ENCODE assay signal across 8 cellular contexts in the genomic region with DNA sequence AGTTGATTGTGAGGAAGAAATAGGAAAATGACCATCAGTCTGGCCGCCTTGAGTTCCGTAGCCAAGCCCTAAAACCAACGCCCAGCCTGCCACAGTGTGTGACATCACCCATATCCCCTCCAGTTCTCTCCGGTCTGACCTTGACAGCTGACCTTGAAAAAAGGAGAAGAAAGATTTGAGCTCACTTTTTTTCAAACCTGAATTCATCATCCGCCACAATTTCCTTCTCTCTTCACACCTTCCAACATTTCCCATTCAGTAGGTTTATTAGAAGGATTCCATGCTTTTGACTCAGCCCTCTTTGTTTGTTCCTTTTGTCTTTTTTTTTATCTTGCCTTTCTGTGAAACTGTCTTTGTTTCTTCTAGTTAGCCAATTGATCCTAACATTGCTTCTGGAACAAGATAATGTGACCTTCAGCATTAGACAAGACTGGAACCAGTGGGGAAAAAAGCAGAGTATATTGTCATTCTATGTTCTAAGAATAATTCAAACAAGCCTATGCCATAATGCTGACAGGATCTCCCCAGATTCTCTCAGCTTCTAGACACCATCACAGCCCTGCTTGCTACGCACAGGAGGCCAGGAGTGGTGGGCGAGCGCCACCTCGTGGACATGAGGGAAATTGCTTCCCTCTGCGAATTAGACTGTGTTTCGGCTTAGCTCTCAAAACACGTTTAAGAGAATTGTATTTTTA.
DNase-seq lines count a peak whose midpoint lies in the region; ATAC-seq and TF ChIP-seq lines count a peak whose summit lies in the region.

No MANE protein-coding gene starts in this region.

- intact Hi-C loops in MCF 10A (cut with micrococcal nuclease), result loop anchor here (1.0 to 10.0 kb wide), 5 partner anchors 256 to 1199 kb away; no protein-coding TSS in a partner anchor

- H3K27me3 Mint-ChIP-seq in T-helper 2 cell treated with Interferon-gamma antibody and Interleukin-4, amounts not matched to agents 5 μg/mL and 100 μg/mL, for 36 hours (ENCODE audit: low read depth), result peaks cover 12% of the 10 kb centered on the region
- H3K27me3 Mint-ChIP-seq in MCF 10A (ENCODE audit: insufficient read depth, unreplicated experiment) (peaks cover 83% of the 10 kb centered on the region), immature natural killer cell (ENCODE audit: low read depth in 3 of 3) (peaks cover 0 to 5% (median 3%) of the 10 kb centered on the region in 3 donors)

- H3K4me3 Mint-ChIP-seq in T-helper 2 cell treated with Interferon-gamma antibody and Interleukin-4, amounts not matched to agents 5 μg/mL and 100 μg/mL, for 36 hours, result no peak overlapping the region
- H3K4me3 Mint-ChIP-seq in MCF 10A (ENCODE audit: unreplicated experiment) (no peak overlapping the region), immature natural killer cell (no peak overlapping the region)

- TF ChIP-seq CTCF in AG09309 (IDR thresholded peaks at IDR 0.05; ENCODE audit: control insufficient read depth, insufficient read depth, low read depth, low read length, missing control alignments) (peak; percentile 98), MCF 10A (IDR thresholded peaks at IDR 0.05; ENCODE audit: unreplicated experiment) (peak; percentile 97)

- no TSS peak for BruUV-seq in MCF 10A (replicated peaks; lab: Mats Ljungman, UMichigan)

- no peak overlapping the region for H3K27ac Mint-ChIP-seq in T-helper 2 cell treated with Interferon-gamma antibody and Interleukin-4, amounts not matched to agents 5 μg/mL and 100 μg/mL, for 36 hours
- H3K27ac Mint-ChIP-seq in MCF 10A (ENCODE audit: low read depth, unreplicated experiment), result no peak overlapping the region
- no peak overlapping the region for H3K27ac Mint-ChIP-seq in immature natural killer cell

- CTCF ChIA-PET in MCF 10A (lab: Yijun Ruan, JAX), result interaction anchor here (0.5 to 4.7 kb wide), 73 partner anchors 9 to 1778 kb away, joined by 3 to 57 read pairs (median 3); no protein-coding TSS in a partner anchor

- H3K36me3 Mint-ChIP-seq in T-helper 2 cell treated with Interferon-gamma antibody and Interleukin-4, amounts not matched to agents 5 μg/mL and 100 μg/mL, for 36 hours (ENCODE audit: low read depth), result no peaks in the 10 kb centered on the region
- H3K36me3 Mint-ChIP-seq in MCF 10A (ENCODE audit: insufficient read depth, unreplicated experiment) (no peaks in the 10 kb centered on the region), immature natural killer cell (no peaks in the 10 kb centered on the region)

- H3K4me3 ChIP-seq in AG09309 (ENCODE audit: control insufficient read depth, low read depth, low read length), result no peak overlapping the region

- DNase-seq in AG09309 (ENCODE audit: low read depth) (peak; percentile 17), NCI-H1436 treated with DMSO at 0.1 percent for 48 hours (lab: John Stamatoyannopoulos, UW) (peak; percentile 55), MCF 10A (ENCODE audit: unreplicated experiment) (peak; percentile 68), immature natural killer cell (peak in 2 of 3 donors; percentile 4 to 10)
- DNase-seq in T-helper 2 cell treated with Interferon-gamma antibody and Interleukin-4, amounts not matched to agents 5 μg/mL and 100 μg/mL, for 36 hours (ENCODE audit: low spot score), result peak; percentile 31
- DNase-seq in stimulated activated CD4-positive, alpha-beta T cell treated with anti-CD3 and anti-CD28 coated beads, Interleukin-12 subunit alpha, Interleukin-12 subunit beta, amount 100 ng/mL, for 48 hours (ENCODE audit: low read depth in 2 of 3, low spot score in 1 of 3), result peak; percentile 27 to 34 (median 31)

- H3K9me3 Mint-ChIP-seq in T-helper 2 cell treated with Interferon-gamma antibody and Interleukin-4, amounts not matched to agents 5 μg/mL and 100 μg/mL, for 36 hours, result no peaks in the 10 kb centered on the region
- H3K9me3 Mint-ChIP-seq in MCF 10A (ENCODE audit: unreplicated experiment) (no peaks in the 10 kb centered on the region), immature natural killer cell (peaks cover 0 to 6% (median 1%) of the 10 kb centered on the region in 6 donors)

- no peaks in the 10 kb centered on the region for H3K4me1 Mint-ChIP-seq in T-helper 2 cell treated with Interferon-gamma antibody and Interleukin-4, amounts not matched to agents 5 μg/mL and 100 μg/mL, for 36 hours (ENCODE audit: low read depth)
- H3K4me1 Mint-ChIP-seq in MCF 10A (ENCODE audit: insufficient read depth, unreplicated experiment), result no peaks in the 10 kb centered on the region
- no peaks in the 10 kb centered on the region for H3K4me1 Mint-ChIP-seq in immature natural killer cell

- POLR2A ChIA-PET in MCF 10A (lab: Yijun Ruan, JAX), result interaction anchor here (0.7 to 1.5 kb wide), 4 partner anchors 196 to 1086 kb away, joined by 3 to 5 read pairs (median 3); no protein-coding TSS in a partner anchor

- ATAC-seq in GM18517 (IDR thresholded peaks at IDR 0.05; ENCODE audit: unreplicated experiment), result peak; percentile 89
- ATAC-seq in HG02938 (IDR thresholded peaks at IDR 0.05; ENCODE audit: unreplicated experiment), result peak; percentile 92

Comparison
In these comparisons a context has a peak if more than half of its experiments do, and no peak if none do; other contexts are left out.
1. DNase-seq: peak in every context shown above with its lines; median percentile 68 in MCF 10A; 55 in NCI-H1436 treated with DMSO at 0.1 percent for 48 hours; 31 in T-helper 2 cell treated with Interferon-gamma antibody and Interleukin-4, amounts not matched to agents 5 μg/mL and 100 μg/mL, for 36 hours; 31 in stimulated activated CD4-positive, alpha-beta T cell treated with anti-CD3 and anti-CD28 coated beads, Interleukin-12 subunit alpha, Interleukin-12 subunit beta, amount 100 ng/mL, for 48 hours; 17 in AG09309; 7 in immature natural killer cell.